23 cellular contexts compared by ENCODE assay signal in the genomic region with DNA sequence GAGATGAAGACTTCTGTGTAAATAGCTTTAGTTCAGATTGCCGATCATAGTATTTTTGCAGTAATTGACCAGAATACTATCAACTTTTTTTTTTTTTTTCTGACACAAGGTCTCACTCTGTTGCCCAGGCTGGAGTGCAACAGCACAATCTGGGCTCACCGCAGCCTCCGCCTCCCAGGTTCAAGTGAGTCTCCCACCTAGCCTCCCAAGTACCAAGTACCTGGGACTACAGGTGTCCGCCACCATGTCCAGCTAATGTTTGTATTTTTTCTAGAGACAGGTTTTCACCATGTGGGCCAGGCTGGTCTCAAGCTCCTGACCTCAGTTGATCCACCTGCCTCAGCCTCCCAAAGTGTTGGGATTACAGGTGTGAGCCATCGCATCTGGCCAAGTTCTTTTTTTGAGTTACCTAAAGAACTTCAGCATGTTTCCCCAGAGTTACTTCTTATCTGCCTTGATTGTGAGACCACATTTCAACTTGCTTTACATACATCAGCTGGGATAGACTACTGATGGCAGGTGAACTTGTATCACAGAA. TPM values are rescaled to one million over a fixed set of nuclear protein-coding genes. Genes with fewer than 3 reads are reported as not detected.
DNase-seq lines count a peak whose midpoint lies in the region; ATAC-seq and TF ChIP-seq lines count a peak whose summit lies in the region.
"Had no signal": no experiment of that assay in that cellular context is flagged by ENCODE, and none has a peak within 500 bp of the region (broad histone marks: within the 10 kb centered on the region; RNA-seq: fewer than 3 reads in every experiment).

No MANE protein-coding gene starts in this region.

- H3K9me3 ChIP-seq in GM23248 (ENCODE audit: low read depth) = no peaks in the 10 kb centered on the region
- H3K9me3 ChIP-seq in liver (ENCODE audit: control insufficient read depth in 4 of 4, low read length in 3 of 4) = no peaks in the 10 kb centered on the region
- H3K9me3 ChIP-seq in smooth muscle cell (replicated peaks; ENCODE audit: low read depth) = no peaks in the 10 kb centered on the region
- H3K9me3 ChIP-seq: ascending aorta, prostate gland, suprapubic skin had no signal

- 0 out of 2 replicates have a peak, but pooled peaks cover 9% of the 10 kb centered on the region for H3K36me3 ChIP-seq in GM23248 (ENCODE audit: low read depth)
- H3K36me3 ChIP-seq in brain microvascular endothelial cell (replicated peaks) = peaks cover 8% of the 10 kb centered on the region
- peaks cover 0 to 4% (median 3%) of the 10 kb centered on the region in 4 donors for H3K36me3 ChIP-seq in liver (ENCODE audit: control insufficient read depth in 4 of 4, insufficient read depth in 3 of 4, low read depth in 1 of 4, low read length in 3 of 4)
- H3K36me3 ChIP-seq in smooth muscle cell (ENCODE audit: low read depth) = no peaks in the 10 kb centered on the region
- H3K36me3 ChIP-seq: suprapubic skin had no signal

- 92 to 98% methylated on average over 5 of the region's 5 CpGs for WGBS in GM23248 (ENCODE audit: low coverage in 1 of 2, low lambda C conversion rate in 2 of 2, missing lambda C conversion rate in 2 of 2), 2 experiments
- WGBS in liver = 82% methylated on average over 5 of the region's 5 CpGs
- WGBS in smooth muscle cell (ENCODE audit: low lambda C conversion rate) = 94% methylated on average over 5 of the region's 5 CpGs

- H3K9ac ChIP-seq in GM23248 (no peak overlapping the region), liver (ENCODE audit: low read depth in 1 of 2, low read length in 2 of 2) (peak overlapping the region in 1 of 2 donors; percentile 49), smooth muscle cell (ENCODE audit: low read depth) (no peak overlapping the region)

- H2AFZ ChIP-seq in GM23248 (no peak overlapping the region), smooth muscle cell (ENCODE audit: low read depth) (no peak overlapping the region)

- H4K20me1 ChIP-seq in GM23248 (ENCODE audit: insufficient read depth) = no peaks in the 10 kb centered on the region
- peaks cover 69% of the 10 kb centered on the region for H4K20me1 ChIP-seq in smooth muscle cell (ENCODE audit: low read depth)

- H3K4me3 ChIP-seq in GM23248 = peak overlapping the region; percentile 99
- peak overlapping the region; percentile 12 for H3K4me3 ChIP-seq in brain microvascular endothelial cell (ENCODE audit: low read depth, low read length)
- H3K4me3 ChIP-seq in liver (ENCODE audit: low read depth in 1 of 3, low read length in 3 of 3) = peak overlapping the region; percentile 29 to 95 (median 53)
- H3K4me3 ChIP-seq in smooth muscle cell = peak overlapping the region; percentile 74
- H3K4me3 ChIP-seq: prostate gland, suprapubic skin had no signal

- TF ChIP-seq CTCF in brain microvascular endothelial cell (IDR thresholded peaks at IDR 0.05; ENCODE audit: low read depth, low read length, missing control alignments) (no peak), liver (IDR thresholded peaks at IDR 0.05; ENCODE audit: low read depth, low read length, missing input control) (no peak), smooth muscle cell (IDR thresholded peaks at IDR 0.05; ENCODE audit: borderline replicate concordance, insufficient read depth, poor library complexity, severe bottlenecking) (no peak)

- H3K27ac ChIP-seq in GM23248 (no peak overlapping the region; the same call in 1 of the 2 replicates), brain microvascular endothelial cell (no peak overlapping the region), liver (ENCODE audit: low read depth in 1 of 2, low read length in 2 of 2) (peak overlapping the region; percentile 5 to 28), smooth muscle cell (ENCODE audit: low read depth) (no peak overlapping the region)
- H3K27ac ChIP-seq: ascending aorta, prostate gland, suprapubic skin had no signal

- H3F3A ChIP-seq in GM23248 (ENCODE audit: insufficient read depth) = peaks cover 40% of the 10 kb centered on the region
- H3F3A ChIP-seq in smooth muscle cell (ENCODE audit: low read depth) = no peaks in the 10 kb centered on the region

- peaks cover 86% of the 10 kb centered on the region for H3K79me2 ChIP-seq in GM23248 (ENCODE audit: insufficient read depth)
- H3K79me2 ChIP-seq in smooth muscle cell (ENCODE audit: low read depth) = peaks cover 88% of the 10 kb centered on the region

- DNase-seq in GM23248 (no peak), brain microvascular endothelial cell (no peak), smooth muscle cell (lab: John Stamatoyannopoulos, UW; ENCODE audit: unreplicated experiment) (no peak), LoVo (ENCODE audit: low spot score) (no peak), Ammon's horn (ENCODE audit: low spot score) (no peak), NCI-H146 treated with DMSO at 0.1 percent for 48 hours (lab: John Stamatoyannopoulos, UW; ENCODE audit: unreplicated experiment) (no peak)
- DNase-seq: activated CD4-positive, alpha-beta T cell treated with anti-CD3 and anti-CD28 coated beads for 4 hours; cerebellar nuclear complex; DMS79 treated with DMSO at 0.1 percent for 48 hours; effector CD8-positive, alpha-beta T cell; head of caudate nucleus; left colon; naive thymus-derived CD4-positive, alpha-beta T cell; NCI-H1105; NCI-H2081 treated with DMSO at 0.1 percent for 48 hours; NCI-H446 treated with DMSO at 0.1 percent for 48 hours; SIG-M5; stimulated activated CD4-positive, alpha-beta T cell treated with anti-CD3 and anti-CD28 coated beads, Interleukin-1b, Interleukin-23, amount 100 ng/mL, for 48 hours had no signal

- H3K4me2 ChIP-seq in GM23248 (ENCODE audit: unreplicated experiment) (peak overlapping the region; percentile 100), smooth muscle cell (peak overlapping the region; percentile 87)

- H3K4me1 ChIP-seq in GM23248 (ENCODE audit: insufficient read depth) (peaks cover 50% of the 10 kb centered on the region), liver (ENCODE audit: control insufficient read depth in 4 of 4, insufficient read depth in 4 of 4, low read length in 3 of 4) (peaks cover 1 to 39% (median 18%) of the 10 kb centered on the region in 4 donors), smooth muscle cell (ENCODE audit: low read depth) (peaks cover 14% of the 10 kb centered on the region)

- in situ Hi-C loops in GM23248 (cut with MboI) (no loop called here), brain microvascular endothelial cell (cut with HindIII; ENCODE audit: low pct_ligation_motif_present, low sequenced_read_pairs) (no loop called here)

- ATAC-seq in HG03460 (IDR thresholded peaks at IDR 0.05; ENCODE audit: unreplicated experiment) = no peak
- ATAC-seq: left colon; naive thymus-derived CD4-positive, alpha-beta T cell had no signal

- H3K27me3 ChIP-seq in GM23248 (replicated peaks; ENCODE audit: insufficient read depth) = no peaks in the 10 kb centered on the region
- H3K27me3 ChIP-seq in brain microvascular endothelial cell (replicated peaks) = no peaks in the 10 kb centered on the region
- H3K27me3 ChIP-seq in liver (ENCODE audit: control insufficient read depth in 4 of 4, insufficient read depth in 4 of 4, low read length in 3 of 4) = no peaks in the 10 kb centered on the region
- no peaks in the 10 kb centered on the region for H3K27me3 ChIP-seq in smooth muscle cell (ENCODE audit: low read depth)
- H3K27me3 ChIP-seq: ascending aorta, suprapubic skin had no signal

- TF ChIP-seq RAD21 in liver (IDR thresholded peaks at IDR 0.05) = no peak

- H3K9me2 ChIP-seq in GM23248 (ENCODE audit: insufficient read depth) = no peaks in the 10 kb centered on the region

TF ChIP-seq in liver, 16 proteins besides CTCF, POLR2A, EP300 and RAD21:
- TF ChIP-seq GABPA (IDR thresholded peaks at IDR 0.05 in 1 of 2, conservative IDR thresholded peaks at IDR 0.05 in 1 of 2) = no peak
- no peak for TF ChIP-seq RXRA (IDR thresholded peaks at IDR 0.05)
- TF ChIP-seq NR2F2 (IDR thresholded peaks at IDR 0.05) = no peak
- no peak for TF ChIP-seq SP1 (IDR thresholded peaks at IDR 0.05)
- TF ChIP-seq FOXA2 (IDR thresholded peaks at IDR 0.05) = no peak
- TF ChIP-seq YY1 (IDR thresholded peaks at IDR 0.05) = no peak
- no peak for TF ChIP-seq JUND (IDR thresholded peaks at IDR 0.05)

RNA-seq across cellular contexts. Expression of gene UGDH, which starts 2.8 kb away (rescaled TPM):
- 197 and 263 TPM in 2 replicates for total RNA-seq in GM23248 (2014; rRNA removed; shearing (Covaris generic))
- polyA plus RNA-seq in GM23248 (2016; fragmentation: Nextera tagmentation; extraction: Ambion mirVana) (140 and 154 TPM in 2 replicates), liver (100 to 1,000 TPM in 1 of 2 donors, 10 to 100 TPM in 1; 40.5 to 127 TPM), smooth muscle cell (88.8 and 128 TPM in 2 replicates)
- total RNA-seq in liver (100 to 1,000 TPM in 1 of 2 donors, 10 to 100 TPM in 1; 33.1 to 241 TPM), smooth muscle cell (98.0 and 107 TPM in 2 replicates)

Comparison
In these comparisons a context has a peak if more than half of its experiments do, and no peak if none do; other contexts are left out.
1. H3K27ac ChIP-seq: peak in liver (2 of 2); none in GM23248 (single experiment), brain microvascular endothelial cell (single experiment) and smooth muscle cell (single experiment).
2. H3K4me3 ChIP-seq: peak in every context shown above with its lines; median percentile 99 in GM23248; 74 in smooth muscle cell; 53 in liver; 12 in brain microvascular endothelial cell.